In the genomic region with DNA sequence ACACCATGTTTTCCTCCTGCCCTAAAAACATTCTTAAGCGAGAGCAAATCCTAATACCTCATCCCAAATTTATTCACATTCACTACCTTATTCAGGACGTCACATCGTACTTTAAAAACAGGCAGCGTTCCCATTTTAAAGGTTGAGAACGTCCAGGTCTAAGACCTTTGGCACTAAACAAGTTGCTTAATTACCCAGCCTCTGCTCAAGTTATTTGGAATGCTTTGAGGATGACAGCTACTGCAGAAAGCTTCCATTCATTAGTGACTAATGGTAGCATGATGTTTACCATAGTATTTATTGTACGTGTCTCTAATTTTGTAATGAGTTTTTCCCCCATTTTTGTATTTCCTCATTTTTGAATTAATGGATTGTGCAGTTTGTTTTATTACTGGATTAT, we compare ENCODE assay signal across 9 cellular contexts. TPM values are rescaled to one million over a fixed set of nuclear protein-coding genes. Genes with fewer than 3 reads are reported as not detected.
DNase-seq lines count a peak whose midpoint lies in the region; ATAC-seq, FAIRE-seq and TF ChIP-seq lines count a peak whose summit lies in the region.
"Had no signal": no experiment of that assay in that cellular context is flagged by ENCODE, and none has a peak within 500 bp of the region (broad histone marks: within the 10 kb centered on the region; RNA-seq: fewer than 3 reads in every experiment).

No MANE protein-coding gene starts in this region.

- H3K9me3 ChIP-seq in OCI-LY3 (ENCODE audit: insufficient read depth, low read length) = no peaks in the 10 kb centered on the region

- ATAC-seq in HG03025 (IDR thresholded peaks at IDR 0.05; ENCODE audit: low FRiP score, unreplicated experiment) (no peak), GM18907 (IDR thresholded peaks at IDR 0.05; ENCODE audit: unreplicated experiment) (no peak)

- peak overlapping the region; percentile 96 for H3K27ac Mint-ChIP-seq in osteocyte (ENCODE audit: unreplicated experiment)

- no peak for FAIRE-seq in GM12891 (lab: Jason Lieb, UNC)

- peak overlapping the region; percentile 84 for H3K4me3 Mint-ChIP-seq in osteocyte (ENCODE audit: unreplicated experiment)

- H3K27me3 ChIP-seq in OCI-LY3 (ENCODE audit: low read depth, low read length) = no peaks in the 10 kb centered on the region

- H3K9me3 Mint-ChIP-seq in osteocyte (ENCODE audit: unreplicated experiment) = no peaks in the 10 kb centered on the region

- H3K4me1 ChIP-seq in OCI-LY3 (ENCODE audit: low read length) = peaks cover 45% of the 10 kb centered on the region

- peak; percentile 43 for DNase-seq in EH (ENCODE audit: low read depth)
- DNase-seq in epithelial cell of prostate (ENCODE audit: low read depth, low spot score) = peak; percentile 20
- no peak for DNase-seq in osteocyte (ENCODE audit: extremely low spot score, unreplicated experiment)
- no peak for DNase-seq in NCI-H82 (lab: John Stamatoyannopoulos, UW)
- DNase-seq in GM12891 (ENCODE audit: insufficient read length, low spot score) = no peak
- DNase-seq: NCI-H446 had no signal

- H2AFZ ChIP-seq in OCI-LY3 (ENCODE audit: low read depth, low read length) = no peak overlapping the region

- H3K79me2 ChIP-seq in OCI-LY3 (ENCODE audit: low read length) = peaks cover 87% of the 10 kb centered on the region

- TF ChIP-seq CTCF in OCI-LY3 (IDR thresholded peaks at IDR 0.05; ENCODE audit: low read depth, low read length) (no peak), osteocyte (IDR thresholded peaks at IDR 0.05) (no peak)

- peak overlapping the region; percentile 40 for H3K27ac ChIP-seq in OCI-LY3 (ENCODE audit: low read length)
- peak overlapping the region; percentile 92 for H3K27ac ChIP-seq in epithelial cell of prostate

- H3K36me3 ChIP-seq in OCI-LY3 (replicated peaks; ENCODE audit: low read depth, low read length) = peaks cover 24% of the 10 kb centered on the region

- peak overlapping the region; percentile 86 for H3K4me2 ChIP-seq in OCI-LY3 (ENCODE audit: low read length)

- H4K20me1 ChIP-seq in OCI-LY3 (ENCODE audit: insufficient read depth, low read length) = peaks cover 49% of the 10 kb centered on the region

- H3K36me3 Mint-ChIP-seq in osteocyte (ENCODE audit: unreplicated experiment) = peaks cover 20% of the 10 kb centered on the region

- peaks cover 43% of the 10 kb centered on the region for H3K4me1 Mint-ChIP-seq in osteocyte (ENCODE audit: unreplicated experiment)

- peak overlapping the region; percentile 80 for H3K9ac ChIP-seq in OCI-LY3 (ENCODE audit: low read length)

- no peak for TF ChIP-seq POLR2A in GM12891 (IDR thresholded peaks at IDR 0.05; ENCODE audit: low read depth, low read length)

- H3K4me3 ChIP-seq in OCI-LY3 (ENCODE audit: low read length) = peak overlapping the region; percentile 85

- H3K27me3 Mint-ChIP-seq in osteocyte (ENCODE audit: unreplicated experiment) = no peaks in the 10 kb centered on the region

TF ChIP-seq in GM12891, 5 proteins besides CTCF, POLR2A, EP300 and RAD21:
- no peak for TF ChIP-seq TAF1 (IDR thresholded peaks at IDR 0.05; ENCODE audit: low read depth, low read length)
- no peak for TF ChIP-seq PAX5 (IDR thresholded peaks at IDR 0.05; ENCODE audit: insufficient read depth, low read length, severe bottlenecking)
- no peak for TF ChIP-seq POLR2AphosphoS5 (IDR thresholded peaks at IDR 0.05; ENCODE audit: low read depth, low read length)
- no peak for TF ChIP-seq SPI1 (IDR thresholded peaks at IDR 0.05; ENCODE audit: low read depth, low read length)
- TF ChIP-seq POU2F2 (IDR thresholded peaks at IDR 0.05; ENCODE audit: low read depth, low read length) = no peak
TF ChIP-seq in GM12891: peak in this region for 0.

RNA-seq across cellular contexts. Expression of gene USP38, which starts 1.5 kb away (rescaled TPM):
- 19.5 and 20.1 TPM in 2 replicates for total RNA-seq in osteocyte
- polyA plus RNA-seq in GM12891 (2012; ENCODE audit: low read depth, missing spikeins) = 6.5 TPM

Comparison
In these comparisons a context has a peak if more than half of its experiments do, and no peak if none do; other contexts are left out.
1. DNase-seq: peak in EH (single experiment) and epithelial cell of prostate (single experiment); none in osteocyte (single experiment), NCI-H82 (single experiment) and GM12891 (single experiment).